ENCODE assay signal across 18 cellular contexts in the genomic region with DNA sequence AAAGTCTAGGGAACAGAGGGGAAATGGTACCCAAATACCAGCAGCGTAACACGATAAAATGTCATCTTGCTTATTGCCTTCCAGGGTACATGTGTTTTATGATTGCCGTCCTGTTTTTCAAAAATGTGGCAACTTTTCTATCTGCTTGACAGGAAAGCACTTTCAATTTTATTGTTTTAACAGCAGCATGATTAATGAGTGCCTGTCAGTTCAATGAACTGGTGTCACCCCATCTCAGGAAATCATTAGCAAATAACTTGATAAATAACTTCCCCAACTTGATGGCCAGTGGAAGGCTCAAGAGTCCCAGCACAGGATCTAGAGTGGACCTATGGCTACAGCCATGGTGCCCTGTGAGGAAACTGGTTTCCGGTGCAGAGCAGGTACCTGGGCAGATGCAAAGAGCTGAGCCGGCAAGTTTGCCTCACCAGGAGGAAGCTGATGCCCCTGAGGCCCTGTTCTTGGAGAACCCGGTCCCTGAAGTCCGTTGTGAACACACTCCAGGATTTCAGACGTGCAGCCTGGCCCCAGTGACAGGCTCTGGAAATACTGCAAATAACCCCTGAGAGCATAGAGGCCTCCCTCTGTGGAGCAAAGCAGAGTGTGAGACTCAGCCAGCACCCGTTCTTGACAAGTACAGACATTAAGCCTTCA.
DNase-seq lines count a peak whose midpoint lies in the region; ATAC-seq, FAIRE-seq and TF ChIP-seq lines count a peak whose summit lies in the region.
"Had no signal": no experiment of that assay in that cellular context is flagged by ENCODE, and none has a peak within 500 bp of the region (broad histone marks: within the 10 kb centered on the region; RNA-seq: fewer than 3 reads in every experiment).

No MANE protein-coding gene starts in this region.

- RAD21 ChIA-PET in GM12878 (lab: Charles Lee; ENCODE audit: unreplicated experiment): interaction anchor here (1.4 kb wide), 1 partner anchor 26 kb away, joined by 7 read pairs; no protein-coding TSS in a partner anchor

- H3K36me3 Mint-ChIP-seq in CD4-positive, alpha-beta memory T cell: no peaks in the 10 kb centered on the region
- H3K36me3 Mint-ChIP-seq in naive thymus-derived CD4-positive, alpha-beta T cell: peaks cover 0 to 4% (median 3%) of the 10 kb centered on the region in 5 donors
- no peaks in the 10 kb centered on the region for H3K36me3 Mint-ChIP-seq in activated CD8-positive, alpha-beta T cell treated with anti-CD3 and anti-CD28 coated beads, Interleukin-2, amount 10 ng/mL, durations not matched to agents 7 days and 5 days (ENCODE audit: low read depth)

- no peak overlapping the region for H2AFZ ChIP-seq in GM12878 (ENCODE audit: control insufficient read depth, low read depth, low read length)
- H2AFZ ChIP-seq: PC-9 had no signal

- peaks cover 12 to 32% (median 21%) of the 10 kb centered on the region in 4 donors for H3K4me1 Mint-ChIP-seq in CD4-positive, alpha-beta memory T cell
- peaks cover 0 to 26% (median 13%) of the 10 kb centered on the region in 7 donors for H3K4me1 Mint-ChIP-seq in naive thymus-derived CD4-positive, alpha-beta T cell
- H3K4me1 Mint-ChIP-seq in activated CD8-positive, alpha-beta T cell treated with anti-CD3 and anti-CD28 coated beads, Interleukin-2, amount 10 ng/mL, durations not matched to agents 7 days and 5 days (ENCODE audit: low read depth): no peaks in the 10 kb centered on the region

- TF ChIP-seq CTCF in GM12878 (IDR thresholded peaks at IDR 0.05 in 2 of 3, conservative IDR thresholded peaks at IDR 0.05 in 1 of 3; ENCODE audit: control insufficient read depth in 2 of 3, extremely low read depth in 1 of 3, insufficient read depth in 1 of 3, low read depth in 3 of 3, low read length in 3 of 3): no peak
- TF ChIP-seq CTCF in left lung (IDR thresholded peaks at IDR 0.05): no peak

- no peaks in the 10 kb centered on the region for H3K79me2 ChIP-seq in GM12878 (ENCODE audit: control insufficient read depth, insufficient read depth, low read length)

- H3K9me3 Mint-ChIP-seq in CD4-positive, alpha-beta memory T cell: peaks cover 0 to 3% (median 0%) of the 10 kb centered on the region in 8 donors
- H3K9me3 Mint-ChIP-seq in naive thymus-derived CD4-positive, alpha-beta T cell: peaks cover 0 to 2% (median 0%) of the 10 kb centered on the region in 11 donors
- no peaks in the 10 kb centered on the region for H3K9me3 Mint-ChIP-seq in activated CD8-positive, alpha-beta T cell treated with anti-CD3 and anti-CD28 coated beads, Interleukin-2, amount 10 ng/mL, durations not matched to agents 7 days and 5 days (ENCODE audit: insufficient read depth)

- H3K36me3 ChIP-seq in CD4-positive, alpha-beta memory T cell (ENCODE audit: insufficient read depth, low read length): no peaks in the 10 kb centered on the region
- H3K36me3 ChIP-seq in GM12878 (ENCODE audit: control insufficient read depth in 2 of 2, insufficient read depth in 2 of 2, low read length in 1 of 2): no peaks in the 10 kb centered on the region
- H3K36me3 ChIP-seq in naive thymus-derived CD4-positive, alpha-beta T cell (ENCODE audit: control insufficient read depth in 2 of 3, insufficient read depth in 3 of 3, low read length in 3 of 3): no peaks in the 10 kb centered on the region
- no peaks in the 10 kb centered on the region for H3K36me3 ChIP-seq in left lung
- H3K36me3 ChIP-seq: BLaER1 had no signal

- SMC1A ChIA-PET in GM12878 (lab: Charles Lee; ENCODE audit: uncharacterized antibody, unreplicated experiment): interaction anchor here (2.0 kb wide), 1 partner anchor 27 kb away, joined by 10 read pairs; no protein-coding TSS in a partner anchor

- POLR2A ChIA-PET in CD4-positive, alpha-beta memory T cell (lab: Charles Lee; ENCODE audit: partially characterized antibody): interaction anchor here (1.5 to 3.1 kb wide), 2 partner anchors 66 to 174 kb away, joined by 8 to 11 read pairs; a partner anchor contains a TSS
- POLR2A ChIA-PET in GM12878 (lab: Charles Lee): no interaction called here
- POLR2A ChIA-PET in naive thymus-derived CD4-positive, alpha-beta T cell (lab: Charles Lee): interaction anchor here (1.2 kb wide), 1 partner anchor 26 kb away, joined by 4 read pairs; no protein-coding TSS in a partner anchor
- POLR2A ChIA-PET in activated CD8-positive, alpha-beta T cell treated with anti-CD3 and anti-CD28 coated beads, Interleukin-2, amount 10 ng/mL, durations not matched to agents 7 days and 5 days (lab: Charles Lee): no interaction called here

- peaks cover 33% of the 10 kb centered on the region for H3K4me1 ChIP-seq in CD4-positive, alpha-beta memory T cell (ENCODE audit: insufficient read depth, low read length)
- no peaks in the 10 kb centered on the region for H3K4me1 ChIP-seq in GM12878 (ENCODE audit: control insufficient read depth, insufficient read depth, low read length)
- peaks cover 6 to 26% of the 10 kb centered on the region in 2 donors for H3K4me1 ChIP-seq in naive thymus-derived CD4-positive, alpha-beta T cell (ENCODE audit: control insufficient read depth in 2 of 2, insufficient read depth in 2 of 2, low read length in 2 of 2)
- no peaks in the 10 kb centered on the region for H3K4me1 ChIP-seq in left lung
- H3K4me1 ChIP-seq: A549, BLaER1 had no signal

- H3K9ac ChIP-seq in GM12878 (ENCODE audit: control insufficient read depth, insufficient read depth, low read length): no peak overlapping the region
- H3K9ac ChIP-seq: BLaER1 had no signal

- no peak for ATAC-seq in GM12878
- ATAC-seq in naive thymus-derived CD4-positive, alpha-beta T cell: no peak
- ATAC-seq in left lung: no peak
- ATAC-seq in activated CD8-positive, alpha-beta T cell treated with anti-CD3 and anti-CD28 coated beads, Interleukin-2, amount 10 ng/mL, durations not matched to agents 7 days and 5 days: no peak
- ATAC-seq: A549, K562 had no signal

- DNase-seq in CD4-positive, alpha-beta memory T cell: no peak
- peak; percentile 61 to 76 for DNase-seq in NOMO-1 (lab: John Stamatoyannopoulos, UW; ENCODE audit: unreplicated experiment in 2 of 2)
- DNase-seq in GM12878 (ENCODE audit: low read depth, low spot score): no peak
- DNase-seq in naive thymus-derived CD4-positive, alpha-beta T cell: no peak
- no peak for DNase-seq in left lung
- DNase-seq in activated CD8-positive, alpha-beta T cell treated with anti-CD3 and anti-CD28 coated beads, Interleukin-2, amount 10 ng/mL, durations not matched to agents 7 days and 5 days: no peak
- no peak for DNase-seq in NCI-H510A (lab: John Stamatoyannopoulos, UW)
- DNase-seq in KBM-7: no peak
- DNase-seq: DMS79 treated with DMSO at 0.1 percent for 48 hours; NCI-H1105 treated with DMSO at 0.1 percent for 48 hours; NCI-H1694 treated with DMSO at 0.1 percent for 48 hours; NCI-H748 treated with DMSO at 0.1 percent for 48 hours; NK-92 treated with Interleukin-12 subunit alpha and Interleukin-12 subunit beta, amount 100 ng/mL, for 24 hours; PC-9 had no signal

- BruUV-seq in GM12878 (replicated peaks; lab: Mats Ljungman, UMichigan): no TSS peak

- intact Hi-C loops in CD4-positive, alpha-beta memory T cell (cut with micrococcal nuclease): loop anchor here (10.0 kb wide), 1 partner anchor 67 kb away; no protein-coding TSS in a partner anchor
- intact Hi-C loops in GM12878 (cut with micrococcal nuclease; ENCODE audit: unreplicated experiment): no loop called here
- intact Hi-C loops in naive thymus-derived CD4-positive, alpha-beta T cell (cut with micrococcal nuclease): loop anchor here in 1 of 2 donors (10.0 kb wide), 1 partner anchor 67 kb away; no protein-coding TSS in a partner anchor
- intact Hi-C loops in left lung (cut with DNase I): no loop called here

- no peak for TF ChIP-seq POLR2A in GM12878 (IDR thresholded peaks at IDR 0.05; ENCODE audit: low read depth, low read length)

- no peak overlapping the region for H3K4me3 Mint-ChIP-seq in CD4-positive, alpha-beta memory T cell
- no peak overlapping the region for H3K4me3 Mint-ChIP-seq in naive thymus-derived CD4-positive, alpha-beta T cell
- H3K4me3 Mint-ChIP-seq in activated CD8-positive, alpha-beta T cell treated with anti-CD3 and anti-CD28 coated beads, Interleukin-2, amount 10 ng/mL, durations not matched to agents 7 days and 5 days: no peak overlapping the region

- no peaks in the 10 kb centered on the region for H3K9me3 ChIP-seq in CD4-positive, alpha-beta memory T cell (ENCODE audit: control insufficient read depth in 1 of 2, low read length in 2 of 2)
- no peaks in the 10 kb centered on the region; the same call in 2 of the 3 replicates for H3K9me3 ChIP-seq in GM12878 (replicated peaks; ENCODE audit: control insufficient read depth, insufficient read depth, low read length)
- H3K9me3 ChIP-seq in naive thymus-derived CD4-positive, alpha-beta T cell (ENCODE audit: control insufficient read depth in 2 of 3, low read length in 3 of 3): no peaks in the 10 kb centered on the region
- H3K9me3 ChIP-seq in left lung: no peaks in the 10 kb centered on the region
- H3K9me3 ChIP-seq: A549, BLaER1 had no signal

- TF ChIP-seq RAD21 in GM12878 (IDR thresholded peaks at IDR 0.05; ENCODE audit: insufficient read depth, low read depth, low read length): no peak

- no peak overlapping the region for H3K4me3 ChIP-seq in CD4-positive, alpha-beta memory T cell (ENCODE audit: low read length in 2 of 2)
- H3K4me3 ChIP-seq in GM12878 (no peak overlapping the region), left lung (no peak overlapping the region)
- no peak overlapping the region for H3K4me3 ChIP-seq in naive thymus-derived CD4-positive, alpha-beta T cell (ENCODE audit: low read length)
- H3K4me3 ChIP-seq: A549, BLaER1, K562, PC-9 had no signal

- H3K4me2 ChIP-seq in GM12878 (ENCODE audit: control insufficient read depth, insufficient read depth): no peak overlapping the region
- H3K4me2 ChIP-seq: A549, BLaER1, PC-9 had no signal

- H3K27ac Mint-ChIP-seq in CD4-positive, alpha-beta memory T cell: peak overlapping the region in 6 of 7 donors; percentile 2 to 92 (median 64)
- peak overlapping the region in 7 of 9 donors; percentile 16 to 93 (median 80) for H3K27ac Mint-ChIP-seq in naive thymus-derived CD4-positive, alpha-beta T cell
- no peak overlapping the region for H3K27ac Mint-ChIP-seq in activated CD8-positive, alpha-beta T cell treated with anti-CD3 and anti-CD28 coated beads, Interleukin-2, amount 10 ng/mL, durations not matched to agents 7 days and 5 days

- in situ Hi-C loops in GM12878 (cut with MboI): no loop called here
- in situ Hi-C loops in KBM-7 (cut with MboI; ENCODE audit: low pct_unique_long_range_greater_than_20kb, low sequenced_read_pairs): no loop called here

- no peaks in the 10 kb centered on the region for H3K27me3 Mint-ChIP-seq in CD4-positive, alpha-beta memory T cell
- H3K27me3 Mint-ChIP-seq in naive thymus-derived CD4-positive, alpha-beta T cell: no peaks in the 10 kb centered on the region
- no peaks in the 10 kb centered on the region for H3K27me3 Mint-ChIP-seq in activated CD8-positive, alpha-beta T cell treated with anti-CD3 and anti-CD28 coated beads, Interleukin-2, amount 10 ng/mL, durations not matched to agents 7 days and 5 days (ENCODE audit: low read depth)

- no peaks in the 10 kb centered on the region for H4K20me1 ChIP-seq in GM12878 (ENCODE audit: control insufficient read depth, insufficient read depth)
- H4K20me1 ChIP-seq: BLaER1 had no signal

- CTCF ChIA-PET in CD4-positive, alpha-beta memory T cell (lab: Charles Lee; ENCODE audit: partially characterized antibody): interaction anchor here (1.9 kb wide), 1 partner anchor 14 kb away, joined by 4 read pairs; no protein-coding TSS in a partner anchor
- CTCF ChIA-PET in GM12878 (lab: Yijun Ruan, JAX): no interaction called here
- CTCF ChIA-PET in naive thymus-derived CD4-positive, alpha-beta T cell (lab: Charles Lee): no interaction called here
- CTCF ChIA-PET in activated CD8-positive, alpha-beta T cell treated with anti-CD3 and anti-CD28 coated beads, Interleukin-2, amount 10 ng/mL, durations not matched to agents 7 days and 5 days (lab: Charles Lee): no interaction called here

- H3K27me3 ChIP-seq in CD4-positive, alpha-beta memory T cell (ENCODE audit: insufficient read depth, low read length): no peaks in the 10 kb centered on the region
- H3K27me3 ChIP-seq in GM12878 (replicated peaks in 1 of 2; ENCODE audit: control insufficient read depth in 2 of 2, insufficient read depth in 2 of 2, low read length in 1 of 2) (no peaks in the 10 kb centered on the region), left lung (peaks cover 0 to 36% of the 10 kb centered on the region in 2 donors)
- H3K27me3 ChIP-seq in naive thymus-derived CD4-positive, alpha-beta T cell (ENCODE audit: control insufficient read depth in 2 of 2, insufficient read depth in 2 of 2, low read length in 2 of 2): no peaks in the 10 kb centered on the region
- H3K27me3 ChIP-seq: BLaER1 had no signal

- no peak for FAIRE-seq in GM12878 (lab: Jason Lieb, UNC)
- FAIRE-seq: A549, D721Med, K562 had no signal

- no peak for TF ChIP-seq EP300 in GM12878 (IDR thresholded peaks at IDR 0.05; ENCODE audit: borderline replicate concordance in 1 of 2, control insufficient read depth in 1 of 2, low read depth in 2 of 2, low read length in 2 of 2)

- no peak overlapping the region for H3K27ac ChIP-seq in CD4-positive, alpha-beta memory T cell (ENCODE audit: low read depth, low read length)
- H3K27ac ChIP-seq in GM12878 (ENCODE audit: control insufficient read depth, insufficient read depth) (no peak overlapping the region), left lung (no peak overlapping the region)
- H3K27ac ChIP-seq in naive thymus-derived CD4-positive, alpha-beta T cell (ENCODE audit: low read depth, low read length): no peak overlapping the region
- H3K27ac ChIP-seq: A549, BLaER1, PC-9 had no signal

- 33% methylated on average over 9 of the region's 9 CpGs for WGBS in GM12878 (ENCODE audit: insufficient coverage, insufficient replicate concordance, low lambda C conversion rate, missing lambda C conversion rate)

Comparison
In these comparisons a context has a peak if more than half of its experiments do, and no peak if none do; other contexts are left out.
1. DNase-seq: peak in NOMO-1 (2 of 2); none in CD4-positive, alpha-beta memory T cell (0 of 5), GM12878 (single experiment), naive thymus-derived CD4-positive, alpha-beta T cell (0 of 9), left lung (0 of 2), activated CD8-positive, alpha-beta T cell treated with anti-CD3 and anti-CD28 coated beads, Interleukin-2, amount 10 ng/mL, durations not matched to agents 7 days and 5 days (single experiment), NCI-H510A (single experiment) and KBM-7 (single experiment).
2. POLR2A ChIA-PET loops: an anchor here in CD4-positive, alpha-beta memory T cell (1.5 to 3.1 kb wide) and naive thymus-derived CD4-positive, alpha-beta T cell (1.2 kb wide); none called in GM12878 and activated CD8-positive, alpha-beta T cell treated with anti-CD3 and anti-CD28 coated beads, Interleukin-2, amount 10 ng/mL, durations not matched to agents 7 days and 5 days.